Comparison of ENCODE assay signal across 11 cellular contexts in the genomic region with DNA sequence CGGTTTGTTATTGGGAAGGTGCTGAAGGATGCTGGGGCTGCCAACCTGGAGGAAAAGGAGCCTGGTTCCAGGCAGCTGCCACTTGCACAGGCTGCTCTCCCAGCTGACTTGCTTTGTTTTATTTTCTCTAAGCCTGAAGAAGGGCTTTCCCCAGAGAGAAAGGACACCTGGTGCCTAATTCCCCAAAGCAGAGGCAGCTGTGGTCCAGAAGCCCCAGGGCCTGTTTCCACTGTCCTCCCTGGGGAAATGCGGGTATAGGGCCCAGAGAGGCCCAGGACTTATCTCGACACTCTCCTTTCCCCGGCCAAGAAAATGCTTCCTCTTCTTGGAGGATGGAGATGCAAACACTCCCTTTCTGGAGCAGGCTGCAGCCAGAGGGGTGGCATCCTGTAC. TPM values are rescaled to one million over a fixed set of nuclear protein-coding genes. Genes with fewer than 3 reads are reported as not detected.
A peak's percentile ranks its signal among the peaks of the same experiment; 100 is the strongest.
DNase-seq lines count a peak whose midpoint lies in the region; ATAC-seq and TF ChIP-seq lines count a peak whose summit lies in the region.
"Had no signal": no experiment of that assay in that cellular context is flagged by ENCODE, and none has a peak within 500 bp of the region (broad histone marks: within the 10 kb centered on the region; RNA-seq: fewer than 3 reads in every experiment).

No MANE protein-coding gene starts in this region.

- ATAC-seq in GM18858 (IDR thresholded peaks at IDR 0.05; ENCODE audit: unreplicated experiment) (peak; percentile 69), GM21786 (IDR thresholded peaks at IDR 0.05; ENCODE audit: unreplicated experiment) (peak; percentile 91), HG03565 (IDR thresholded peaks at IDR 0.05; ENCODE audit: unreplicated experiment) (peak; percentile 45), lower lobe of right lung (no peak)

- H3K4me1 ChIP-seq in lower lobe of right lung (peaks cover 13% of the 10 kb centered on the region), PC-9 (replicated peaks; ENCODE audit: insufficient read depth) (peaks cover 9% of the 10 kb centered on the region; the same call in 1 of the 2 replicates), smooth muscle cell (ENCODE audit: low read depth) (no peaks in the 10 kb centered on the region)

- no peak overlapping the region for H3K9ac ChIP-seq in smooth muscle cell (ENCODE audit: low read depth)

- no TSS peak for BruUV-seq in PC-9 (replicated peaks; lab: Mats Ljungman, UMichigan)

- H3K79me2 ChIP-seq in PC-9 (ENCODE audit: low read depth) (no peaks in the 10 kb centered on the region), smooth muscle cell (ENCODE audit: low read depth) (no peaks in the 10 kb centered on the region)
- H3K79me2 ChIP-seq: hepatocyte had no signal

- no peak overlapping the region for H3K4me2 ChIP-seq in PC-9
- H3K4me2 ChIP-seq in smooth muscle cell, result no peak overlapping the region
- H3K4me2 ChIP-seq: hepatocyte had no signal

- 90% methylated on average over 4 of the region's 4 CpGs for WGBS in smooth muscle cell (ENCODE audit: low lambda C conversion rate)

- DNase-seq in lower lobe of right lung, result no peak
- DNase-seq in PC-9, result no peak
- no peak for DNase-seq in NCI-H187 treated with DMSO at 0.1 percent for 48 hours (lab: John Stamatoyannopoulos, UW)
- no peak for DNase-seq in NCI-H1105 (lab: John Stamatoyannopoulos, UW)
- no peak for DNase-seq in smooth muscle cell (lab: John Stamatoyannopoulos, UW; ENCODE audit: unreplicated experiment)
- DNase-seq: activated CD8-positive, alpha-beta memory T cell treated with anti-CD3 and anti-CD28 coated beads, Interleukin-2, amount 50 U/mL, for 4 hours; occipital lobe had no signal

- no peaks in the 10 kb centered on the region for H3K27me3 ChIP-seq in lower lobe of right lung (ENCODE audit: low read depth)
- no peaks in the 10 kb centered on the region for H3K27me3 ChIP-seq in PC-9 (ENCODE audit: insufficient read depth, low read depth)
- H3K27me3 ChIP-seq in smooth muscle cell (ENCODE audit: low read depth), result no peaks in the 10 kb centered on the region
- H3K27me3 ChIP-seq: hepatocyte had no signal

- TF ChIP-seq CTCF in lower lobe of right lung (IDR thresholded peaks at IDR 0.05), result no peak
- TF ChIP-seq CTCF in PC-9 (conservative IDR thresholded peaks at IDR 0.05), result no peak
- no peak for TF ChIP-seq CTCF in smooth muscle cell (IDR thresholded peaks at IDR 0.05; ENCODE audit: borderline replicate concordance, insufficient read depth, poor library complexity, severe bottlenecking)

- H3K9me3 ChIP-seq in lower lobe of right lung (no peaks in the 10 kb centered on the region), PC-9 (ENCODE audit: insufficient read depth, low read depth) (no peaks in the 10 kb centered on the region), smooth muscle cell (replicated peaks; ENCODE audit: low read depth) (no peaks in the 10 kb centered on the region)

- H4K20me1 ChIP-seq in PC-9 (ENCODE audit: insufficient read depth) (no peaks in the 10 kb centered on the region), smooth muscle cell (ENCODE audit: low read depth) (no peaks in the 10 kb centered on the region)

- CTCF ChIA-PET in PC-9 (lab: Charles Lee), result no interaction called here

- H3K4me3 ChIP-seq in lower lobe of right lung, result no peak overlapping the region
- H3K4me3 ChIP-seq in PC-9, result no peak overlapping the region
- H3K4me3 ChIP-seq in smooth muscle cell, result no peak overlapping the region
- H3K4me3 ChIP-seq: hepatocyte had no signal

- H3K9me2 ChIP-seq in PC-9 (ENCODE audit: insufficient read depth), result no peaks in the 10 kb centered on the region

- POLR2A ChIA-PET in PC-9 (lab: Charles Lee; ENCODE audit: unreplicated experiment), result no interaction called here

- H3F3A ChIP-seq in PC-9 (ENCODE audit: insufficient read depth, low read depth) (no peaks in the 10 kb centered on the region), smooth muscle cell (ENCODE audit: low read depth) (no peaks in the 10 kb centered on the region)

- H3K36me3 ChIP-seq in lower lobe of right lung (peaks cover 4% of the 10 kb centered on the region), PC-9 (ENCODE audit: low read depth) (no peaks in the 10 kb centered on the region), smooth muscle cell (ENCODE audit: low read depth) (no peaks in the 10 kb centered on the region)

- H3K27ac ChIP-seq in lower lobe of right lung (peak overlapping the region; percentile 19), PC-9 (no peak overlapping the region), smooth muscle cell (ENCODE audit: low read depth) (no peak overlapping the region)
- H3K27ac ChIP-seq: hepatocyte had no signal

- intact Hi-C loops in lower lobe of right lung (cut with DNase I) (no loop called here), PC-9 (cut with micrococcal nuclease; ENCODE audit: unreplicated experiment) (no loop called here)

- H2AFZ ChIP-seq in PC-9 (no peak overlapping the region), smooth muscle cell (ENCODE audit: low read depth) (no peak overlapping the region)
- H2AFZ ChIP-seq: hepatocyte had no signal

RNA-seq across cellular contexts. Expression of gene INO80C, which starts 30.1 kb away (rescaled TPM):
- 25.8 TPM for total RNA-seq in lower lobe of right lung
- total RNA-seq in PC-9 (2021), result 23.9 and 29.5 TPM in 2 replicates
- total RNA-seq in smooth muscle cell, result 4.8 and 6.8 TPM in 2 replicates
- 13.9 and 19.2 TPM in 2 replicates for polyA plus RNA-seq in smooth muscle cell

Comparison
In these comparisons a context has a peak if more than half of its experiments do, and no peak if none do; other contexts are left out.
1. ATAC-seq: peak in GM18858 (single experiment), GM21786 (single experiment) and HG03565 (single experiment); none in lower lobe of right lung (0 of 2).